ENCODE assay signal across 8 cellular contexts in genomic region chr9:127130661-127131538, GRCh38.
DNase-seq lines count a peak whose midpoint lies in the region; ATAC-seq and TF ChIP-seq lines count a peak whose summit lies in the region.

No MANE protein-coding gene starts in this region.

- H3K27ac ChIP-seq in RWPE2 (ENCODE audit: poor library complexity, severe bottlenecking), result no peak overlapping the region

- H3K36me3 ChIP-seq in RWPE2 (ENCODE audit: low read depth), result no peaks in the 10 kb centered on the region

- H3K9me3 ChIP-seq in RWPE2 (ENCODE audit: severe bottlenecking), result no peaks in the 10 kb centered on the region

- no peak overlapping the region for H3K4me3 ChIP-seq in RWPE2 (ENCODE audit: severe bottlenecking)
- H3K4me3 ChIP-seq in fibroblast of pulmonary artery (replicated peaks; ENCODE audit: low read depth, low read length), result no peak overlapping the region

- H3K4me1 ChIP-seq in RWPE2 (ENCODE audit: insufficient read depth, poor library complexity, severe bottlenecking), result peaks cover 22% of the 10 kb centered on the region

- H3K27me3 ChIP-seq in RWPE2 (ENCODE audit: insufficient read depth, poor library complexity, severe bottlenecking), result no peaks in the 10 kb centered on the region

- DNase-seq in ELR (ENCODE audit: low read depth) (peak; percentile 87), RWPE2 (ENCODE audit: low spot score) (no peak), fibroblast of pulmonary artery (ENCODE audit: low read depth) (peak; percentile 94), pons (ENCODE audit: low spot score) (peak; percentile 90), RKO (ENCODE audit: low spot score) (no peak), LoVo (ENCODE audit: low spot score) (no peak)
- no peak for DNase-seq in NK-92 treated with Interleukin-12 subunit alpha and Interleukin-12 subunit beta, amount 100 ng/mL, for 24 hours (lab: John Stamatoyannopoulos, UW)

- TF ChIP-seq CTCF in RWPE2 (IDR thresholded peaks at IDR 0.05; ENCODE audit: poor library complexity, severe bottlenecking) (no peak), fibroblast of pulmonary artery (IDR thresholded peaks at IDR 0.05; ENCODE audit: low read length, missing control alignments) (no peak)

- ATAC-seq in RWPE2 (ENCODE audit: low read depth) (peak; percentile 74), GM21529 (IDR thresholded peaks at IDR 0.05; ENCODE audit: unreplicated experiment) (no peak)

Comparison
In these comparisons a context has a peak if more than half of its experiments do, and no peak if none do; other contexts are left out.
1. DNase-seq: peak in ELR (single experiment), fibroblast of pulmonary artery (single experiment) and pons (single experiment); none in RWPE2 (single experiment), RKO (single experiment), LoVo (single experiment) and NK-92 treated with Interleukin-12 subunit alpha and Interleukin-12 subunit beta, amount 100 ng/mL, for 24 hours (single experiment).